In genomic region chrX:104922206-104922621, GRCh38 we compare ENCODE assay signal across 8 cellular contexts.
DNase-seq lines count a peak whose midpoint lies in the region; ATAC-seq and TF ChIP-seq lines count a peak whose summit lies in the region.

No MANE protein-coding gene starts in this region.

- H3K4me3 ChIP-seq in DOHH2 (ENCODE audit: low read length) (no peak overlapping the region), tibial nerve (no peak overlapping the region)

- no peak for TF ChIP-seq POLR2A in tibial nerve (IDR thresholded peaks at IDR 0.05)

- H3K4me1 ChIP-seq in DOHH2 (ENCODE audit: control insufficient read depth, low read length): no peaks in the 10 kb centered on the region
- H3K4me1 ChIP-seq in tibial nerve: no peaks in the 10 kb centered on the region

- WGBS in tibial nerve, 2 donors: 22 to 27% methylated on average over 4 to 7 of the region's 7 CpGs

- no peaks in the 10 kb centered on the region for H4K20me1 ChIP-seq in DOHH2 (ENCODE audit: control insufficient read depth, insufficient read depth, low read depth, low read length)

- H3K27me3 ChIP-seq in DOHH2 (ENCODE audit: control insufficient read depth, low read length) (no peaks in the 10 kb centered on the region), tibial nerve (no peaks in the 10 kb centered on the region)

- H3K9me2 ChIP-seq in DOHH2 (replicated peaks; ENCODE audit: control insufficient read depth, low read length): no peaks in the 10 kb centered on the region

- no peak overlapping the region for H3K4me2 ChIP-seq in DOHH2 (ENCODE audit: low read length)

- DNase-seq in HT-29 (ENCODE audit: low spot score): peak; percentile 88
- peak; percentile 60 for DNase-seq in NOMO-1 treated with dmso at 0.1 percent for 144 hours (lab: John Stamatoyannopoulos, UW; ENCODE audit: unreplicated experiment)
- peak; percentile 17 for DNase-seq in activated T-cell treated with anti-CD3 and anti-CD28 coated beads for 1 hour (ENCODE audit: low read depth)
- peak; percentile 21 for DNase-seq in fibroblast of peridontal ligament (ENCODE audit: extremely low read depth)
- DNase-seq in non-pigmented ciliary epithelial cell (ENCODE audit: low read depth): peak; percentile 28
- peak; percentile 26 to 50 for DNase-seq in tibial nerve (ENCODE audit: low spot score in 2 of 2)

- TF ChIP-seq EP300 in tibial nerve (IDR thresholded peaks at IDR 0.05): no peak

- no peaks in the 10 kb centered on the region for H3K79me2 ChIP-seq in DOHH2 (ENCODE audit: control insufficient read depth, low read length)

- H3F3A ChIP-seq in DOHH2 (ENCODE audit: control insufficient read depth, insufficient read depth): no peaks in the 10 kb centered on the region

- no peak overlapping the region for H3K27ac ChIP-seq in DOHH2 (ENCODE audit: low read depth, low read length)
- no peak overlapping the region for H3K27ac ChIP-seq in tibial nerve

- peak; percentile 86 for TF ChIP-seq CTCF in DOHH2 (IDR thresholded peaks at IDR 0.05; ENCODE audit: low read depth, low read length, poor library complexity, severe bottlenecking)
- TF ChIP-seq CTCF in tibial nerve (IDR thresholded peaks at IDR 0.05): peak; percentile 69 to 95 (median 89)

- peak; percentile 98 for ATAC-seq in GM21528 (IDR thresholded peaks at IDR 0.05; ENCODE audit: low FRiP score, unreplicated experiment)

- H3K36me3 ChIP-seq in DOHH2 (ENCODE audit: control insufficient read depth, low read length): no peaks in the 10 kb centered on the region
- no peaks in the 10 kb centered on the region for H3K36me3 ChIP-seq in tibial nerve

- H3K9me3 ChIP-seq in DOHH2 (ENCODE audit: control insufficient read depth, insufficient read depth, low read length): no peaks in the 10 kb centered on the region
- no peaks in the 10 kb centered on the region for H3K9me3 ChIP-seq in tibial nerve

Comparison
In these comparisons a context has a peak if more than half of its experiments do, and no peak if none do; other contexts are left out.
1. DNase-seq: peak in every context shown above with its lines; median percentile 88 in HT-29; 60 in NOMO-1 treated with dmso at 0.1 percent for 144 hours; 38 in tibial nerve; 28 in non-pigmented ciliary epithelial cell; 21 in fibroblast of peridontal ligament; 17 in activated T-cell treated with anti-CD3 and anti-CD28 coated beads for 1 hour.